ENCODE assay signal across 12 cellular contexts in genomic region chr2:74777161-74777900, GRCh38. TPM values are rescaled to one million over a fixed set of nuclear protein-coding genes. Genes with fewer than 3 reads are reported as not detected.
A peak's percentile ranks its signal among the peaks of the same experiment; 100 is the strongest.
DNase-seq lines count a peak whose midpoint lies in the region; ATAC-seq, FAIRE-seq and TF ChIP-seq lines count a peak whose summit lies in the region.
"Had no signal": no experiment of that assay in that cellular context is flagged by ENCODE, and none has a peak within 500 bp of the region (broad histone marks: within the 10 kb centered on the region; RNA-seq: fewer than 3 reads in every experiment).

No MANE protein-coding gene starts in this region.

- H3K27ac Mint-ChIP-seq in endodermal cell, result peak overlapping the region; percentile 39
- H3K27ac Mint-ChIP-seq: stimulated activated effector memory CD8-positive, alpha-beta T cell treated with anti-CD3 and anti-CD28 coated beads, Interleukin-12 subunit alpha, Interleukin-12 subunit beta, amount 100 ng/mL, for 72 hours had no signal

- peak; percentile 31 for DNase-seq in GM12892 (ENCODE audit: insufficient read length)
- DNase-seq in Kasumi-1 (lab: John Stamatoyannopoulos, UW), result peak; percentile 91 to 94
- no peak for DNase-seq in endodermal cell
- no peak for DNase-seq in NCI-H345 treated with DMSO at 0.1 percent for 48 hours (lab: John Stamatoyannopoulos, UW; ENCODE audit: unreplicated experiment)
- no peak for DNase-seq in GM19238 (ENCODE audit: insufficient read length, low spot score)
- no peak for DNase-seq in lower leg skin (ENCODE audit: low spot score in 2 of 2)
- DNase-seq: activated effector memory CD4-positive, alpha-beta T cell treated with anti-CD3 and anti-CD28 coated beads, Interleukin-2, amount 50 U/mL, for 16 hours; effector memory CD4-positive, alpha-beta T cell; MM.1S had no signal

- no peaks in the 10 kb centered on the region for H3K36me3 ChIP-seq in endodermal cell (ENCODE audit: control insufficient read depth, insufficient read depth, low read length)

- H3K4me3 ChIP-seq in endodermal cell (ENCODE audit: low read length) (no peak overlapping the region), lower leg skin (ENCODE audit: low read depth, poor library complexity, severe bottlenecking) (no peak overlapping the region)
- H3K4me3 ChIP-seq: hepatocyte had no signal

- no peaks in the 10 kb centered on the region for H3K27me3 ChIP-seq in endodermal cell (ENCODE audit: control insufficient read depth, insufficient read depth, low read length, poor library complexity, severe bottlenecking)
- H3K27me3 ChIP-seq: hepatocyte had no signal

- H3K27ac ChIP-seq in endodermal cell (ENCODE audit: low read depth, low read length), result peak overlapping the region; percentile 70
- H3K27ac ChIP-seq: hepatocyte had no signal

- H3K4me1 Mint-ChIP-seq in endodermal cell, result peaks cover 33% of the 10 kb centered on the region

- no peak overlapping the region for H3K4me3 Mint-ChIP-seq in endodermal cell
- H3K4me3 Mint-ChIP-seq: stimulated activated effector memory CD8-positive, alpha-beta T cell treated with anti-CD3 and anti-CD28 coated beads, Interleukin-12 subunit alpha, Interleukin-12 subunit beta, amount 100 ng/mL, for 72 hours had no signal

- no peak overlapping the region for H3K9ac ChIP-seq in endodermal cell (ENCODE audit: extremely low read depth, low read length, poor library complexity, severe bottlenecking)

- FAIRE-seq in GM12892 (lab: Jason Lieb, UNC), result no peak

- TF ChIP-seq CTCF in endodermal cell (conservative IDR thresholded peaks at IDR 0.05) (no peak), lower leg skin (IDR thresholded peaks at IDR 0.05) (no peak)

- peaks cover 4% of the 10 kb centered on the region for H3K27me3 Mint-ChIP-seq in endodermal cell (ENCODE audit: insufficient read depth)

- no peaks in the 10 kb centered on the region for H3K36me3 Mint-ChIP-seq in endodermal cell (ENCODE audit: low read depth)
- H3K36me3 Mint-ChIP-seq: stimulated activated effector memory CD8-positive, alpha-beta T cell treated with anti-CD3 and anti-CD28 coated beads, Interleukin-12 subunit alpha, Interleukin-12 subunit beta, amount 100 ng/mL, for 72 hours had no signal

- ATAC-seq in GM21390 (IDR thresholded peaks at IDR 0.05; ENCODE audit: unreplicated experiment), result peak; percentile 54
- ATAC-seq: stimulated activated effector memory CD8-positive, alpha-beta T cell treated with anti-CD3 and anti-CD28 coated beads, Interleukin-12 subunit alpha, Interleukin-12 subunit beta, amount 100 ng/mL, for 72 hours had no signal

- H3K9me3 ChIP-seq in endodermal cell (ENCODE audit: control insufficient read depth, low read length), result no peaks in the 10 kb centered on the region

- intact Hi-C loops in lower leg skin (cut with DNase I; ENCODE audit: low total_unique reads), result no loop called here

- peaks cover 2% of the 10 kb centered on the region for H3K9me3 Mint-ChIP-seq in endodermal cell
- H3K9me3 Mint-ChIP-seq: stimulated activated effector memory CD8-positive, alpha-beta T cell treated with anti-CD3 and anti-CD28 coated beads, Interleukin-12 subunit alpha, Interleukin-12 subunit beta, amount 100 ng/mL, for 72 hours had no signal

- peaks cover 11% of the 10 kb centered on the region for H3K4me1 ChIP-seq in endodermal cell (ENCODE audit: control insufficient read depth, insufficient read depth, low read length)

- TF ChIP-seq POLR2A in GM12892 (IDR thresholded peaks at IDR 0.05; ENCODE audit: low read depth, low read length) (no peak), lower leg skin (IDR thresholded peaks at IDR 0.05) (no peak)

- 85% methylated on average over 3 to 8 of the region's 8 CpGs for WGBS in endodermal cell (ENCODE audit: insufficient coverage in 1 of 2, insufficient read length in 1 of 2), 2 experiments
- WGBS in lower leg skin, 2 donors, result 77 to 80% methylated on average over 8 of the region's 8 CpGs

RNA-seq across cellular contexts. Expression of gene HK2, which starts 56.6 kb away (rescaled TPM):
- polyA plus RNA-seq in GM12892 (2012; ENCODE audit: missing spikeins), result 49.7 TPM
- total RNA-seq in endodermal cell (10 to 100 TPM; 21.5 to 31.5 TPM), lower leg skin (10 to 100 TPM; 22.4 to 27.3 (median 25.8) TPM)
- 40.0 TPM for polyA plus RNA-seq in endodermal cell (2013, experiment 1 of 2)
- polyA plus RNA-seq in endodermal cell (2013, experiment 2 of 2), result 31.2 TPM

Comparison
In these comparisons a context has a peak if more than half of its experiments do, and no peak if none do; other contexts are left out.
1. DNase-seq: peak in GM12892 (single experiment) and Kasumi-1 (2 of 2); none in endodermal cell (single experiment), NCI-H345 treated with DMSO at 0.1 percent for 48 hours (single experiment), GM19238 (single experiment) and lower leg skin (0 of 2).